ENCODE assay signal across 10 cellular contexts in genomic region chr22:29727248-29727551, GRCh38. TPM values are rescaled to one million over a fixed set of nuclear protein-coding genes. Genes with fewer than 3 reads are reported as not detected.
DNase-seq lines count a peak whose midpoint lies in the region; ATAC-seq and TF ChIP-seq lines count a peak whose summit lies in the region.
"Had no signal": no experiment of that assay in that cellular context is flagged by ENCODE, and none has a peak within 500 bp of the region (broad histone marks: within the 10 kb centered on the region; RNA-seq: fewer than 3 reads in every experiment).

No MANE protein-coding gene starts in this region.

- WGBS in transverse colon (ENCODE audit: low coverage in 1 of 2), 2 donors = 6% methylated on average over 6 of the region's 12 CpGs; no CpG with 5 or more reads in 1 of the 2 donors
- WGBS in aorta, 2 donors = 4 to 7% methylated on average over 10 to 12 of the region's 12 CpGs

- no peaks in the 10 kb centered on the region for H3K9me3 ChIP-seq in SJCRH30 (replicated peaks)
- H3K9me3 ChIP-seq in transverse colon = no peaks in the 10 kb centered on the region
- no peaks in the 10 kb centered on the region for H3K9me3 ChIP-seq in aorta (ENCODE audit: control insufficient read depth, low read length)

- TF ChIP-seq CTCF in transverse colon (IDR thresholded peaks at IDR 0.05) = peak in 3 of 5 experiments; percentile 15 to 22 (median 22)

- H3K4me3 ChIP-seq in SJCRH30 (no peak overlapping the region), transverse colon (no peak overlapping the region), aorta (ENCODE audit: low read length in 2 of 2) (no peak overlapping the region)

- no peaks in the 10 kb centered on the region for H3K36me3 Mint-ChIP-seq in activated naive CD4-positive, alpha-beta T cell treated with anti-CD3 and anti-CD28 coated beads for 36 hours (ENCODE audit: low read depth)
- H3K36me3 Mint-ChIP-seq: immature natural killer cell had no signal

- H3K27me3 ChIP-seq in SJCRH30 (no peaks in the 10 kb centered on the region), transverse colon (peaks cover 6% of the 10 kb centered on the region), aorta (ENCODE audit: control insufficient read depth in 1 of 2, insufficient read depth in 2 of 2, low read length in 1 of 2) (no peaks in the 10 kb centered on the region)

- CTCF ChIA-PET in activated naive CD4-positive, alpha-beta T cell treated with anti-CD3 and anti-CD28 coated beads for 36 hours (lab: Charles Lee) = no interaction called here

- H3K36me3 ChIP-seq in SJCRH30 = no peaks in the 10 kb centered on the region
- no peaks in the 10 kb centered on the region for H3K36me3 ChIP-seq in transverse colon
- no peaks in the 10 kb centered on the region for H3K36me3 ChIP-seq in aorta (ENCODE audit: control insufficient read depth in 1 of 2, insufficient read depth in 2 of 2, low read length in 1 of 2)

- no peak overlapping the region for H3K4me3 Mint-ChIP-seq in activated naive CD4-positive, alpha-beta T cell treated with anti-CD3 and anti-CD28 coated beads for 36 hours
- H3K4me3 Mint-ChIP-seq: immature natural killer cell; stimulated activated naive CD8-positive, alpha-beta T cell treated with anti-CD3 and anti-CD28 coated beads, Interleukin-15, Interleukin-2, amounts not matched to agents 100 ng/mL and 50 ng/mL, for 24 hours had no signal

- intact Hi-C loops in activated naive CD4-positive, alpha-beta T cell treated with anti-CD3 and anti-CD28 coated beads for 36 hours (cut with micrococcal nuclease) = loop anchor here (1.0 kb wide), 1 partner anchor 278 kb away; no protein-coding TSS in a partner anchor
- intact Hi-C loops in transverse colon (cut with DNase I; ENCODE audit: low total_unique reads) = no loop called here
- intact Hi-C loops in aorta (cut with DNase I) = no loop called here

- no peak for ATAC-seq in aorta (ENCODE audit: low FRiP score)

- no peaks in the 10 kb centered on the region for H3K27me3 Mint-ChIP-seq in activated naive CD4-positive, alpha-beta T cell treated with anti-CD3 and anti-CD28 coated beads for 36 hours (ENCODE audit: low read depth)
- H3K27me3 Mint-ChIP-seq: stimulated activated naive CD8-positive, alpha-beta T cell treated with anti-CD3 and anti-CD28 coated beads, Interleukin-15, Interleukin-2, amounts not matched to agents 100 ng/mL and 50 ng/mL, for 24 hours had no signal

- H3K27ac ChIP-seq in SJCRH30 = no peak overlapping the region
- H3K27ac ChIP-seq in transverse colon = no peak overlapping the region
- no peak overlapping the region for H3K27ac ChIP-seq in aorta (ENCODE audit: low read depth in 1 of 2, low read length in 2 of 2)

- H3K9me3 Mint-ChIP-seq in activated naive CD4-positive, alpha-beta T cell treated with anti-CD3 and anti-CD28 coated beads for 36 hours = no peaks in the 10 kb centered on the region
- H3K9me3 Mint-ChIP-seq: immature natural killer cell; stimulated activated naive CD8-positive, alpha-beta T cell treated with anti-CD3 and anti-CD28 coated beads, Interleukin-15, Interleukin-2, amounts not matched to agents 100 ng/mL and 50 ng/mL, for 24 hours had no signal

- peak; percentile 39 for DNase-seq in activated naive CD4-positive, alpha-beta T cell treated with anti-CD3 and anti-CD28 coated beads for 36 hours
- no peak for DNase-seq in activated naive CD4-positive, alpha-beta T cell (lab: John Stamatoyannopoulos, UW)
- DNase-seq in SJCRH30 = peak; percentile 63 to 64
- peak; percentile 43 for DNase-seq in germinal center (ENCODE audit: low spot score)
- peak; percentile 21 for DNase-seq in transverse colon
- DNase-seq in NCI-H1694 (lab: John Stamatoyannopoulos, UW) = no peak
- no peak for DNase-seq in aorta
- DNase-seq in NCI-H2171 treated with DMSO at 0.1 percent for 48 hours (lab: John Stamatoyannopoulos, UW) = no peak

- H3K4me1 Mint-ChIP-seq in activated naive CD4-positive, alpha-beta T cell treated with anti-CD3 and anti-CD28 coated beads for 36 hours (ENCODE audit: low read depth) = no peaks in the 10 kb centered on the region
- H3K4me1 Mint-ChIP-seq: immature natural killer cell had no signal

- no peak for TF ChIP-seq EP300 in transverse colon (IDR thresholded peaks at IDR 0.05; ENCODE audit: low read depth)

- no peaks in the 10 kb centered on the region for H3K4me1 ChIP-seq in SJCRH30
- H3K4me1 ChIP-seq in transverse colon = no peaks in the 10 kb centered on the region
- no peaks in the 10 kb centered on the region for H3K4me1 ChIP-seq in aorta (ENCODE audit: control insufficient read depth in 1 of 2, insufficient read depth in 2 of 2, low read length in 2 of 2)

- TF ChIP-seq POLR2A in transverse colon (IDR thresholded peaks at IDR 0.05) = no peak

- in situ Hi-C loops in transverse colon (cut with MboI; ENCODE audit: low pct_ligation_motif_present in 1 of 4, low pct_unique_long_range_greater_than_20kb in 1 of 4, low sequenced_read_pairs in 3 of 4) = no loop called here

- no peak overlapping the region for H3K27ac Mint-ChIP-seq in activated naive CD4-positive, alpha-beta T cell treated with anti-CD3 and anti-CD28 coated beads for 36 hours
- H3K27ac Mint-ChIP-seq: immature natural killer cell; stimulated activated naive CD8-positive, alpha-beta T cell treated with anti-CD3 and anti-CD28 coated beads, Interleukin-15, Interleukin-2, amounts not matched to agents 100 ng/mL and 50 ng/mL, for 24 hours had no signal

RNA-seq across cellular contexts. Expression of gene CABP7, which starts 7.4 kb away (rescaled TPM):
- under 1 TPM in 1 of 2 experiments, not detected in 1; 0.07 TPM for total RNA-seq in activated naive CD4-positive, alpha-beta T cell treated with anti-CD3 and anti-CD28 coated beads for 36 hours
- 0.06 TPM in 1 of 2 replicates, not detected in the other for total RNA-seq in SJCRH30 (2014; rRNA removed; shearing (Covaris generic))
- total RNA-seq in transverse colon (not detected), aorta (not detected)
- under 1 TPM; 0.10 to 0.13 TPM for polyA plus RNA-seq in aorta

RNA-seq across cellular contexts. Expression of gene ZMAT5, which starts 39.6 kb away (rescaled TPM):
- 10 to 100 TPM; 14.3 to 15.3 TPM for total RNA-seq in activated naive CD4-positive, alpha-beta T cell treated with anti-CD3 and anti-CD28 coated beads for 36 hours
- total RNA-seq in SJCRH30 (2014; rRNA removed; shearing (Covaris generic)) = 16.1 and 16.8 TPM in 2 replicates
- total RNA-seq in transverse colon = 10 to 100 TPM in 3 of 4 donors, not detected in 1; 13.8 to 20.2 (median 19.1) TPM
- 10 to 100 TPM; 11.3 to 18.4 TPM for total RNA-seq in aorta
- 10 to 100 TPM; 20.0 to 29.0 TPM for polyA plus RNA-seq in aorta

RNA-seq across cellular contexts. Expression of gene UQCR10, which starts 40.0 kb away (rescaled TPM):
- total RNA-seq in activated naive CD4-positive, alpha-beta T cell treated with anti-CD3 and anti-CD28 coated beads for 36 hours = 100 to 1,000 TPM; 106 to 108 TPM
- 100 and 116 TPM in 2 replicates for total RNA-seq in SJCRH30 (2014; rRNA removed; shearing (Covaris generic))
- 100 to 1,000 TPM in 1 of 4 donors, 10 to 100 TPM in 3; 22.4 to 139 (median 47.3) TPM for total RNA-seq in transverse colon
- total RNA-seq in aorta = 10 to 100 TPM; 41.4 to 42.4 TPM
- 100 to 1,000 TPM in 1 of 2 donors, 10 to 100 TPM in 1; 88.4 to 189 TPM for polyA plus RNA-seq in aorta

Comparison
In these comparisons a context has a peak if more than half of its experiments do, and no peak if none do; other contexts are left out.
1. DNase-seq: peak in activated naive CD4-positive, alpha-beta T cell treated with anti-CD3 and anti-CD28 coated beads for 36 hours (single experiment), SJCRH30 (2 of 2), germinal center (single experiment) and transverse colon (single experiment); none in activated naive CD4-positive, alpha-beta T cell (0 of 4), NCI-H1694 (single experiment), aorta (0 of 2) and NCI-H2171 treated with DMSO at 0.1 percent for 48 hours (single experiment).